ENCODE assay signal across 8 cellular contexts in genomic region chr3:185362850-185363661, GRCh38. TPM values are rescaled to one million over a fixed set of nuclear protein-coding genes. Genes with fewer than 3 reads are reported as not detected.
DNase-seq lines count a peak whose midpoint lies in the region; ATAC-seq and TF ChIP-seq lines count a peak whose summit lies in the region.

TSS of gene MAP3K13 (plus strand) at chr3:185363136. CDS start at chr3:185428582, 65,446 bp downstream.

- TF ChIP-seq POLR2A in gastroesophageal sphincter (IDR thresholded peaks at IDR 0.05) (no peak), upper lobe of left lung (IDR thresholded peaks at IDR 0.05) (peak in 1 of 4 donors; percentile 25)

- TF ChIP-seq EP300 in gastroesophageal sphincter (IDR thresholded peaks at IDR 0.05) = no peak
- TF ChIP-seq EP300 in upper lobe of left lung (IDR thresholded peaks at IDR 0.05) = no peak

- H3K4me3 ChIP-seq in gastroesophageal sphincter (peak within 1 kb of the TSS; percentile 61 to 69), upper lobe of left lung (peak within 1 kb of the TSS; percentile 42 to 61 (median 50))

- ATAC-seq in GM19468 (IDR thresholded peaks at IDR 0.05; ENCODE audit: extremely low read depth, unreplicated experiment) (peak; percentile 75), HG03565 (IDR thresholded peaks at IDR 0.05; ENCODE audit: unreplicated experiment) (peak; percentile 94), gastroesophageal sphincter (peak; percentile 99), upper lobe of left lung (ENCODE audit: low FRiP score in 2 of 2) (peak; percentile 98 to 99)

- DNase-seq in DMS 273 (lab: John Stamatoyannopoulos, UW; ENCODE audit: unreplicated experiment) (peak; percentile 99), NCI-H774 (lab: John Stamatoyannopoulos, UW) (peak; percentile 98), upper lobe of left lung (peak in 1 of 2 donors; percentile 96)

- H3K4me1 ChIP-seq in gastroesophageal sphincter = peaks cover 0 to 16% (median 0%) of the 10 kb centered on the region in 3 donors
- peaks cover 0 to 11% (median 1%) of the 10 kb centered on the region in 4 donors for H3K4me1 ChIP-seq in upper lobe of left lung

- H3K27me3 Mint-ChIP-seq in activated naive CD8-positive, alpha-beta T cell = peaks cover 35% of the 10 kb centered on the region
- peaks cover 4% of the 10 kb centered on the region for H3K27me3 Mint-ChIP-seq in nephron (ENCODE audit: low read depth)

- no peaks in the 10 kb centered on the region for H3K9me3 ChIP-seq in gastroesophageal sphincter
- H3K9me3 ChIP-seq in upper lobe of left lung = no peaks in the 10 kb centered on the region

- peaks cover 14% of the 10 kb centered on the region for H3K4me1 Mint-ChIP-seq in activated naive CD8-positive, alpha-beta T cell (ENCODE audit: low read depth)
- H3K4me1 Mint-ChIP-seq in nephron = peaks cover 23% of the 10 kb centered on the region

- no peaks in the 10 kb centered on the region for H3K36me3 ChIP-seq in gastroesophageal sphincter
- no peaks in the 10 kb centered on the region for H3K36me3 ChIP-seq in upper lobe of left lung

- H3K9me3 Mint-ChIP-seq in activated naive CD8-positive, alpha-beta T cell (ENCODE audit: low read depth) = no peaks in the 10 kb centered on the region
- H3K9me3 Mint-ChIP-seq in nephron = no peaks in the 10 kb centered on the region

- H3K27ac Mint-ChIP-seq in activated naive CD8-positive, alpha-beta T cell = no peak within 1 kb of the TSS
- H3K27ac Mint-ChIP-seq in nephron = peak within 1 kb of the TSS; percentile 56 to 89 (median 75)

- H3K27me3 ChIP-seq in gastroesophageal sphincter (no peaks in the 10 kb centered on the region), upper lobe of left lung (no peaks in the 10 kb centered on the region)

- peak within 1 kb of the TSS; percentile 80 for H3K4me3 Mint-ChIP-seq in activated naive CD8-positive, alpha-beta T cell
- H3K4me3 Mint-ChIP-seq in nephron = peak within 1 kb of the TSS; percentile 90 to 93 (median 90)

- TF ChIP-seq CTCF in gastroesophageal sphincter (IDR thresholded peaks at IDR 0.05) = no peak
- TF ChIP-seq CTCF in nephron (IDR thresholded peaks at IDR 0.05; ENCODE audit: unreplicated experiment in 3 of 3) = no peak
- TF ChIP-seq CTCF in upper lobe of left lung (IDR thresholded peaks at IDR 0.05) = no peak

- H3K36me3 Mint-ChIP-seq in activated naive CD8-positive, alpha-beta T cell = no peaks in the 10 kb centered on the region
- H3K36me3 Mint-ChIP-seq in nephron (ENCODE audit: low read depth) = no peaks in the 10 kb centered on the region

- H3K27ac ChIP-seq in gastroesophageal sphincter = peak within 1 kb of the TSS; percentile 20 to 82 (median 80)
- H3K27ac ChIP-seq in upper lobe of left lung = peak within 1 kb of the TSS; percentile 69 to 77 (median 74)

- WGBS in gastroesophageal sphincter (ENCODE audit: low coverage in 1 of 2), 2 donors = 1% methylated on average over 14 to 16 of the region's 17 CpGs
- WGBS in upper lobe of left lung, 2 donors = 0 to 1% methylated on average over 17 of the region's 17 CpGs

RNA-seq across cellular contexts. Expression of gene MAP3K13, which starts in this region (rescaled TPM):
- 10 to 100 TPM; 17.1 to 29.2 (median 23.3) TPM for total RNA-seq in gastroesophageal sphincter
- 10 to 100 TPM; 25.3 to 41.4 (median 31.2) TPM for total RNA-seq in upper lobe of left lung
